In the genomic region with DNA sequence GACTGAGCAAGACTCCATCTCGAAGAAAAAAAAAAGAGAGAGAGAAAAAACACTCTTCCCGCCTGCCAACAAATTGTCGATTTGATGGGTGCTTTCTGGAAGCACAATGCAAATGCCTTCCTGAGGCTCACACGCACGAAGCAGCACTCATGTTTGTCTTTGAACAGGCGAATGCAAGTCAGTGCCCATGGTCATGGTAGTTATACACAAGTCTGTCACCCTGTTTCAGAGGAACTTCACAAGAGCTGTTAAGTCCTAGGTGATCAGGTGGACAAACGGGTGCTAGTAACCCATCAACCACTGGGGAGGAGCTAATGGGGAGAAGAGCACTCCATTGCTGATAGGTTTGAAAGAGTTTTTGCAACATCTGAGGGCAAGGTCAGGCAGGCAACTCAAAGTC, we compare ENCODE assay signal across 1 cellular context.
TF ChIP-seq lines count a peak whose summit lies in the region.

No MANE protein-coding gene starts in this region.

TF ChIP-seq in HepG2, 621 proteins besides CTCF, POLR2A, EP300 and RAD21:
- TF ChIP-seq ZNF205 (CRISPR knock-in tag; IDR thresholded peaks at IDR 0.05) (peak; percentile 62; the same call in 1 of the 2 replicates), ZNF230 (CRISPR knock-in tag; IDR thresholded peaks at IDR 0.05) (no peak)
